Comparison of ENCODE assay signal across 1 cellular context in genomic region chr18:3246636-3247242, GRCh38.
TF ChIP-seq lines count a peak whose summit lies in the region.

No MANE protein-coding gene starts in this region.

TF ChIP-seq in A549, 52 proteins besides CTCF, POLR2A, EP300 and RAD21 (continued from another document):
- TF ChIP-seq REST (IDR thresholded peaks at IDR 0.05) (no peak), JUN (IDR thresholded peaks at IDR 0.05) (no peak), KDM1A (IDR thresholded peaks at IDR 0.05; ENCODE audit: low read depth) (no peak), PHF8 (IDR thresholded peaks at IDR 0.05; ENCODE audit: borderline replicate concordance, low read depth) (no peak; the same call in 1 of the 2 replicates), CBX8 (IDR thresholded peaks at IDR 0.05) (no peak), NPAS2 (CRISPR knock-in tag; IDR thresholded peaks at IDR 0.05; ENCODE audit: borderline replicate concordance) (no peak), MAX (IDR thresholded peaks at IDR 0.05) (no peak), BCL3 (IDR thresholded peaks at IDR 0.05) (no peak), HMGXB4 (CRISPR knock-in tag; IDR thresholded peaks at IDR 0.05; ENCODE audit: borderline replicate concordance) (no peak), ATOH8 (CRISPR knock-in tag; IDR thresholded peaks at IDR 0.05; ENCODE audit: low read depth) (no peak), SREBF2 (IDR thresholded peaks at IDR 0.05) (no peak), E2F6 (IDR thresholded peaks at IDR 0.05; ENCODE audit: borderline replicate concordance, low read depth) (no peak), CHD4 (IDR thresholded peaks at IDR 0.05; ENCODE audit: borderline replicate concordance) (no peak)
